Comparison of ENCODE assay signal across 1 cellular context in genomic region chr15:61173899-61174689, GRCh38.
TF ChIP-seq lines count a peak whose summit lies in the region.

No MANE protein-coding gene starts in this region.

TF ChIP-seq in SK-N-SH, 30 proteins besides CTCF, POLR2A, EP300 and RAD21 (continued from another document):
- TF ChIP-seq IRF3 (IDR thresholded peaks at IDR 0.05; ENCODE audit: low read depth, low read length) (no peak), NFIC (IDR thresholded peaks at IDR 0.05; ENCODE audit: borderline replicate concordance) (no peak), CHD2 (IDR thresholded peaks at IDR 0.05; ENCODE audit: low read length, partially characterized antibody) (no peak), USF1 (IDR thresholded peaks at IDR 0.05; ENCODE audit: borderline replicate concordance, low read depth) (no peak), EZH2phosphoT487 (IDR thresholded peaks at IDR 0.05; ENCODE audit: borderline replicate concordance, low read depth) (no peak), PBX3 (IDR thresholded peaks at IDR 0.05) (0 out of 2 replicates have a peak, but pooled peaks have one; percentile 9)
